In the genomic region with DNA sequence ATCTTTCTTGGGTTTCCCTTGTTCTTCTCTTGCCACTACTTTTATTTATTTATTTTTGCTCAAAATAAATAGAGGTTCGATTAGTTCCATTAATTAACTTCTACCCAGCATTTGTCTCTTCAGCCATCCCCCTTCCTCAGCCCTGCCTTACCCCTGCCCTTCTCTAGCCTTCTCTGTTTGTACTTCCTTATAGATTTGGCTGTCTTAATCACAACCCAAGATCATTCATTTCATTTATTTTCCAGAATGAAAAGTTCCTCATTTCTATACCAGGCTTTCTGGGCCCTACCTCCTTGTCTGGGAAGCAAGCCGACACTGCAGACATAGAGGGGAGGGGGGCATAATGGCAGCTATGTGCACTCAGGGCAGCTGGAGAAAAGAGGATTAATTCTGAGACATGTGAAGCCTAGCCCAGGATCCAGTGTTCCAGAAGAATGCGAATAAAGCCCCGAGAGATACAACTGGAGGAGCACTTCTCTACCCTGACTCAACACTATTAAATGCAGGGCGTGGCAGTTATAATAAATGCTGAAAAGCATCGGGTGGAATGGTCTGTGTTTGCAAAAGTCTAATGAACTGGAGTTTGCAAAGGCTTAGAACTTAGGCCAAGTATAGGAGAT, we compare ENCODE assay signal across 8 cellular contexts. TPM values are rescaled to one million over a fixed set of nuclear protein-coding genes. Genes with fewer than 3 reads are reported as not detected.
DNase-seq lines count a peak whose midpoint lies in the region; ATAC-seq and TF ChIP-seq lines count a peak whose summit lies in the region.

No MANE protein-coding gene starts in this region.

- POLR2A ChIA-PET in CD4-positive, alpha-beta T cell (lab: Charles Lee), result interaction anchor here (0.8 to 3.0 kb wide), 17 partner anchors 8 to 654 kb away, joined by 3 to 28 read pairs (median 4); partner anchors contain the start of genes BBIP1 and SHOC2
- POLR2A ChIA-PET in naive thymus-derived CD4-positive, alpha-beta T cell (lab: Charles Lee), result interaction anchor here (0.6 to 4.6 kb wide), 16 partner anchors 8 to 644 kb away, joined by 3 to 46 read pairs (median 4); partner anchors contain the start of genes BBIP1 and SHOC2

- intact Hi-C loops in CD4-positive, alpha-beta T cell (cut with DNase I, micrococcal nuclease), result loop anchor here in 1 of 2 experiments (2.0 kb wide), 1 partner anchor 14 kb away; no protein-coding TSS in a partner anchor
- intact Hi-C loops in naive thymus-derived CD4-positive, alpha-beta T cell (cut with micrococcal nuclease), result loop anchor here (2.0 to 10.0 kb wide), 8 partner anchors 30 to 940 kb away; partner anchors contain the start of genes BBIP1 (in 2 of the 2), SHOC2 (in 2 of the 2), DUSP5 (in 1 of the 2) and SMC3 (in 1 of the 2)

- H3K36me3 Mint-ChIP-seq in CD4-positive, alpha-beta T cell (ENCODE audit: low read depth), result peaks cover 5% of the 10 kb centered on the region
- H3K36me3 Mint-ChIP-seq in naive thymus-derived CD4-positive, alpha-beta T cell, result peaks cover 0 to 18% (median 4%) of the 10 kb centered on the region in 5 donors

- DNase-seq in CD4-positive, alpha-beta T cell, result no peak
- DNase-seq in NCI-H226 (peak; percentile 78), coronary artery (ENCODE audit: low spot score) (no peak), T1000 (lab: John Stamatoyannopoulos, UW) (no peak), NCI-H2196 (lab: John Stamatoyannopoulos, UW; ENCODE audit: unreplicated experiment) (no peak), mucosa of gallbladder (ENCODE audit: low spot score) (no peak)
- DNase-seq in naive thymus-derived CD4-positive, alpha-beta T cell, result no peak

- no peaks in the 10 kb centered on the region for H3K27me3 Mint-ChIP-seq in CD4-positive, alpha-beta T cell
- no peaks in the 10 kb centered on the region for H3K27me3 Mint-ChIP-seq in naive thymus-derived CD4-positive, alpha-beta T cell

- no peaks in the 10 kb centered on the region for H3K9me3 ChIP-seq in CD4-positive, alpha-beta T cell (ENCODE audit: control insufficient read depth, low read length)
- no peaks in the 10 kb centered on the region for H3K9me3 ChIP-seq in naive thymus-derived CD4-positive, alpha-beta T cell (ENCODE audit: control insufficient read depth in 2 of 3, low read length in 3 of 3)

- H3K27ac ChIP-seq in CD4-positive, alpha-beta T cell (ENCODE audit: low read depth, low read length), result peak overlapping the region; percentile 99
- H3K27ac ChIP-seq in coronary artery, result peak overlapping the region; percentile 44 to 74
- peak overlapping the region; percentile 100 for H3K27ac ChIP-seq in naive thymus-derived CD4-positive, alpha-beta T cell (ENCODE audit: low read depth, low read length)

- peak overlapping the region; percentile 6 for H3K4me3 Mint-ChIP-seq in CD4-positive, alpha-beta T cell
- H3K4me3 Mint-ChIP-seq in naive thymus-derived CD4-positive, alpha-beta T cell, result peak overlapping the region; percentile 35 to 88 (median 76)

- peaks cover 99% of the 10 kb centered on the region for H3K4me1 Mint-ChIP-seq in CD4-positive, alpha-beta T cell (ENCODE audit: low read depth)
- peaks cover 80 to 100% (median 98%) of the 10 kb centered on the region in 7 donors for H3K4me1 Mint-ChIP-seq in naive thymus-derived CD4-positive, alpha-beta T cell

- CTCF ChIA-PET in CD4-positive, alpha-beta T cell (lab: Charles Lee), result interaction anchor here (1.3 to 1.8 kb wide), 3 partner anchors 15 to 119 kb away, joined by 3 to 4 read pairs (median 4); no protein-coding TSS in a partner anchor
- CTCF ChIA-PET in naive thymus-derived CD4-positive, alpha-beta T cell (lab: Charles Lee), result interaction anchor here (1.2 to 1.7 kb wide), 4 partner anchors 8 to 62 kb away, joined by 4 to 8 read pairs (median 6); no protein-coding TSS in a partner anchor

- H3K4me1 ChIP-seq in naive thymus-derived CD4-positive, alpha-beta T cell (ENCODE audit: control insufficient read depth in 2 of 2, insufficient read depth in 2 of 2, low read length in 2 of 2), result peaks cover 97 to 98% of the 10 kb centered on the region in 2 donors

- H3K27ac Mint-ChIP-seq in CD4-positive, alpha-beta T cell, result peak overlapping the region; percentile 96
- peak overlapping the region; percentile 92 to 100 (median 99) for H3K27ac Mint-ChIP-seq in naive thymus-derived CD4-positive, alpha-beta T cell

- no peak for ATAC-seq in CD4-positive, alpha-beta T cell (ENCODE audit: poor library complexity)
- ATAC-seq in naive thymus-derived CD4-positive, alpha-beta T cell, result no peak
- no peak for ATAC-seq in GM19395 (IDR thresholded peaks at IDR 0.05; ENCODE audit: unreplicated experiment)

- H3K27me3 ChIP-seq in CD4-positive, alpha-beta T cell (ENCODE audit: control insufficient read depth, insufficient read depth, low read length), result no peaks in the 10 kb centered on the region
- H3K27me3 ChIP-seq in naive thymus-derived CD4-positive, alpha-beta T cell (ENCODE audit: control insufficient read depth in 2 of 2, insufficient read depth in 2 of 2, low read length in 2 of 2), result no peaks in the 10 kb centered on the region

- H3K36me3 ChIP-seq in naive thymus-derived CD4-positive, alpha-beta T cell (ENCODE audit: control insufficient read depth in 2 of 3, insufficient read depth in 3 of 3, low read length in 3 of 3), result no peaks in the 10 kb centered on the region

- no peak overlapping the region for H3K4me3 ChIP-seq in coronary artery
- peak overlapping the region; percentile 46 for H3K4me3 ChIP-seq in naive thymus-derived CD4-positive, alpha-beta T cell (ENCODE audit: low read length)

- TF ChIP-seq CTCF in CD4-positive, alpha-beta T cell (IDR thresholded peaks at IDR 0.05), result no peak
- no peak for TF ChIP-seq CTCF in coronary artery (IDR thresholded peaks at IDR 0.05)

- no peaks in the 10 kb centered on the region for H3K9me3 Mint-ChIP-seq in CD4-positive, alpha-beta T cell
- peaks cover 0 to 5% (median 0%) of the 10 kb centered on the region in 11 donors for H3K9me3 Mint-ChIP-seq in naive thymus-derived CD4-positive, alpha-beta T cell

RNA-seq across cellular contexts. Expression of gene PDCD4, which starts 6.4 kb away (rescaled TPM):
- total RNA-seq in CD4-positive, alpha-beta T cell, result 100 to 1,000 TPM; 352 to 358 TPM
- 100 to 1,000 TPM in 4 of 5 experiments, 10 to 100 TPM in 1; 93.7 to 283 (median 223) TPM for total RNA-seq in naive thymus-derived CD4-positive, alpha-beta T cell
- polyA plus RNA-seq in naive thymus-derived CD4-positive, alpha-beta T cell, result 100 to 1,000 TPM; 253 to 295 TPM
- 150 TPM for total RNA-seq in mucosa of gallbladder

RNA-seq across cellular contexts. Expression of gene BBIP1, which starts 53.7 kb away (rescaled TPM):
- total RNA-seq in CD4-positive, alpha-beta T cell, result 10 to 100 TPM; 17.1 to 21.9 TPM
- 10 to 100 TPM; 22.2 to 64.2 (median 44.6) TPM for total RNA-seq in naive thymus-derived CD4-positive, alpha-beta T cell
- 10 to 100 TPM; 31.5 to 32.5 TPM for polyA plus RNA-seq in naive thymus-derived CD4-positive, alpha-beta T cell
- 23.7 TPM for total RNA-seq in mucosa of gallbladder

RNA-seq across cellular contexts. Expression of gene SHOC2, which starts 54.1 kb away (rescaled TPM):
- total RNA-seq in CD4-positive, alpha-beta T cell, result 10 to 100 TPM; 65.9 to 66.9 TPM
- total RNA-seq in naive thymus-derived CD4-positive, alpha-beta T cell, result 10 to 100 TPM; 48.2 to 71.7 (median 60.6) TPM
- 10 to 100 TPM; 51.6 to 60.2 TPM for polyA plus RNA-seq in naive thymus-derived CD4-positive, alpha-beta T cell
- 75.1 TPM for total RNA-seq in mucosa of gallbladder
